In genomic region chr20:31674895-31675827, GRCh38 we compare ENCODE assay signal across 8 cellular contexts.
DNase-seq lines count a peak whose midpoint lies in the region; ATAC-seq lines count a peak whose summit lies in the region.

No MANE protein-coding gene starts in this region.

- no peaks in the 10 kb centered on the region for H3K27me3 Mint-ChIP-seq in T-helper 1 cell treated with Interleukin-12 subunit alpha and Interleukin-12 subunit beta and Interleukin-4 antibody, amounts not matched to agents 30 μg/mL and 1 μg/mL, for 36 hours (ENCODE audit: low read depth)

- DNase-seq in hypothalamus (lab: John Stamatoyannopoulos, UW): peak in 38 of 51 donors; percentile 9 to 70 (median 44)
- DNase-seq in stimulated activated CD4-positive, alpha-beta T cell treated with anti-CD3 and anti-CD28 coated beads, Interleukin-12 subunit alpha, Interleukin-12 subunit beta, amount 100 ng/mL, for 48 hours (ENCODE audit: low read depth in 2 of 3, low spot score in 1 of 3): peak; percentile 48 to 62 (median 52)
- no peak for DNase-seq in NCI-H2081 (lab: John Stamatoyannopoulos, UW)
- no peak for DNase-seq in COLO668 (lab: John Stamatoyannopoulos, UW; ENCODE audit: unreplicated experiment)

- H3K36me3 Mint-ChIP-seq in T-helper 1 cell treated with Interleukin-12 subunit alpha and Interleukin-12 subunit beta and Interleukin-4 antibody, amounts not matched to agents 30 μg/mL and 1 μg/mL, for 36 hours (ENCODE audit: low read depth): peaks cover 44% of the 10 kb centered on the region

- H3K27ac Mint-ChIP-seq in T-helper 1 cell treated with Interleukin-12 subunit alpha and Interleukin-12 subunit beta and Interleukin-4 antibody, amounts not matched to agents 30 μg/mL and 1 μg/mL, for 36 hours: peak overlapping the region; percentile 92

- peak overlapping the region; percentile 89 for H3K4me3 Mint-ChIP-seq in T-helper 1 cell treated with Interleukin-12 subunit alpha and Interleukin-12 subunit beta and Interleukin-4 antibody, amounts not matched to agents 30 μg/mL and 1 μg/mL, for 36 hours

- ATAC-seq in GM18870 (IDR thresholded peaks at IDR 0.05; ENCODE audit: unreplicated experiment): peak; percentile 78
- peak; percentile 65 for ATAC-seq in HG03442 (IDR thresholded peaks at IDR 0.05; ENCODE audit: unreplicated experiment)

- no peaks in the 10 kb centered on the region for H3K9me3 Mint-ChIP-seq in T-helper 1 cell treated with Interleukin-12 subunit alpha and Interleukin-12 subunit beta and Interleukin-4 antibody, amounts not matched to agents 30 μg/mL and 1 μg/mL, for 36 hours

- H3K27ac ChIP-seq in angular gyrus (ENCODE audit: low read depth, low read length): peak overlapping the region; percentile 91

- H3K4me1 Mint-ChIP-seq in T-helper 1 cell treated with Interleukin-12 subunit alpha and Interleukin-12 subunit beta and Interleukin-4 antibody, amounts not matched to agents 30 μg/mL and 1 μg/mL, for 36 hours (ENCODE audit: low read depth): peaks cover 71% of the 10 kb centered on the region

Comparison
In these comparisons a context has a peak if more than half of its experiments do, and no peak if none do; other contexts are left out.
1. DNase-seq: peak in hypothalamus (38 of 51) and stimulated activated CD4-positive, alpha-beta T cell treated with anti-CD3 and anti-CD28 coated beads, Interleukin-12 subunit alpha, Interleukin-12 subunit beta, amount 100 ng/mL, for 48 hours (3 of 3); none in NCI-H2081 (0 of 2) and COLO668 (single experiment).